Comparison of ENCODE assay signal across 9 cellular contexts in the genomic region with DNA sequence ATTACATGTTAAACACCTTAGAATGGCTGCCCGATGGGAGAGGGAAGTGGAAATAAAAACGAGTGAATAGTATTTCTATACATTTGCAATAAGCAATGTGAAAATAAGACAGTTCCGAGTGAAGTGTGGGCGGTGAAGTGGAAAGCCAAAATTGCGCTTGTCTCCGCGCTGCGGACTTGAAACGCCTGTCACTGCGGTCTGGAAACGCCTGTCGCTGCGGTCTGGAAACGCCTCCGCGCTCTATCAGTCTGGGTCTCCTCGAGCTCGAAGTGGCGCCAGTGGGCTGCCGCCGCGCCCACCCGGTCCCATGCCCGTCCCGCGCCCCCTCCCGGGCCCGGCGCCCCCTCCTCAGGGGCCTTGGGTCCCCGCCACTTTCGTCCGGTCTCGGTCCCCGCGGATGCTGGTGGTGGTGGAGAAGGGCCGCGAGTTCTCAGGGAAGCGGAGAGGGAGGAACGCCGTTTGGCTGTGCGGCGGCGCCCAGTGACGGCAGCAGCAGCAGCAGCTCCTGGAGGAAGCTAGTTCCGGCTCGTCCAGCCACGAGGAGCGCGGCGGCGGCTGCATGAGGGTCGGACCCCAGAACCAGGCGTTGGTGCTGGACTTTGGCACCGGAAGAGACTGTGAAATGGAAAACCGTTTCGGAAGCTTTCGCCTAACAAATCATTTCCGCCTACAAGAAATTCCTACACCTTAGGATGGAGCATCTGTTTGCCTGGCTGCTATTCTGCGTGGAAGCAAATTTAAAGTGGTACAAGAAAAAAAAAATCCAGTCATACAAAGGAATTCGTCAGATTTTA. TPM values are rescaled to one million over a fixed set of nuclear protein-coding genes. Genes with fewer than 3 reads are reported as not detected.
DNase-seq lines count a peak whose midpoint lies in the region; ATAC-seq lines count a peak whose summit lies in the region.
"Had no signal": no experiment of that assay in that cellular context is flagged by ENCODE, and none has a peak within 500 bp of the region (broad histone marks: within the 10 kb centered on the region; RNA-seq: fewer than 3 reads in every experiment).

No MANE protein-coding gene starts in this region.

- ATAC-seq in HG03045 (IDR thresholded peaks at IDR 0.05; ENCODE audit: unreplicated experiment) (peak; percentile 41), left lobe of liver (peak; percentile 76), HG03039 (IDR thresholded peaks at IDR 0.05; ENCODE audit: unreplicated experiment) (no peak)

- peak; percentile 63 for DNase-seq in DMS79 treated with DMSO at 0.1 percent for 48 hours (lab: John Stamatoyannopoulos, UW)
- peak; percentile 57 for DNase-seq in NCI-H510A treated with DMSO at 0.1 percent for 48 hours (lab: John Stamatoyannopoulos, UW)
- peak; percentile 49 for DNase-seq in activated CD4-positive, alpha-beta T cell treated with anti-CD3 and anti-CD28 coated beads, Interleukin-2, amount 50 U/mL, for 1 hour
- peak; percentile 54 for DNase-seq in dedifferentiated amniotic fluid mesenchymal stem cell (ENCODE audit: extremely low spot score)
- peak; percentile 64 for DNase-seq in left lobe of liver (ENCODE audit: low spot score)
- DNase-seq in stimulated activated CD4-positive, alpha-beta T cell treated with anti-CD3 and anti-CD28 coated beads, Interleukin-2, amount 100 ng/mL, for 24 hours = peak; percentile 63 to 77

RNA-seq across cellular contexts. Expression of gene NCR3LG1, which starts 1.8 kb away (rescaled TPM):
- 0.35 TPM for total RNA-seq in left lobe of liver

RNA-seq across cellular contexts. Expression of gene KCNJ11, which starts 35.0 kb away (rescaled TPM):
- total RNA-seq in left lobe of liver = 4.0 TPM
- total RNA-seq: glomerular endothelial cell had no signal
